In the genomic region with DNA sequence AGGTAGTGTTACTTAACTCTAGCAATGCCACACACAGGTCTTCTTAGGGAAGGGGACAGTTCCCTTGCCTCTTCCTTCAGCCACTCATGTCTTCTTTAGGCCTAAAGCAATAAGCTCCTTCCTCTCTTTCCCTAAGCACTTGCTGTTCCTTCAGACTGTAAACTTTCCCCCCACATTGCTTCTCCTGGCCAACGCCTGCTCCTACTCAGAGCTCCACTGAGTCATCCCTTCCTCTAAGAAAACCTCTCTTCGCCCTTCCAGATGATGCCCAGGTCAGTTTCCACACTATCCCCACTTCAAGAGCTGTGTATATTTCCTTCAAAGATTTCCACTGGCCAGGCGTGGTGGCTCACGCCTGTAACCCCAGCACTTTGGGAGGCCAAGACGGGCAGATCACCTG, we compare ENCODE assay signal across 27 cellular contexts. TPM values are rescaled to one million over a fixed set of nuclear protein-coding genes. Genes with fewer than 3 reads are reported as not detected.
DNase-seq lines count a peak whose midpoint lies in the region; ATAC-seq and TF ChIP-seq lines count a peak whose summit lies in the region.
"Had no signal": no experiment of that assay in that cellular context is flagged by ENCODE, and none has a peak within 500 bp of the region (broad histone marks: within the 10 kb centered on the region; RNA-seq: fewer than 3 reads in every experiment).

No MANE protein-coding gene starts in this region.

- no peak overlapping the region for H3K27ac ChIP-seq in IMR-90 (ENCODE audit: insufficient read depth, low read length)
- H3K27ac ChIP-seq in cingulate gyrus (ENCODE audit: low read depth, low read length) = peak overlapping the region; percentile 10
- H3K27ac ChIP-seq: gastrocnemius medialis, hepatocyte, sigmoid colon, SJSA1 had no signal

- DNase-seq in CD1c-positive myeloid dendritic cell (ENCODE audit: extremely low spot score) (peak; percentile 40), IMR-90 (peak; percentile 72), foreskin fibroblast (peak; percentile 70 to 85), NCI-H2081 (lab: John Stamatoyannopoulos, UW) (no peak), HK-2 (ENCODE audit: unreplicated experiment) (no peak), globus pallidus (ENCODE audit: low spot score) (no peak)
- DNase-seq: activated CD4-positive, alpha-beta memory T cell treated with anti-CD3 and anti-CD28 coated beads for 36 hours; activated CD8-positive, alpha-beta memory T cell treated with anti-CD3 and anti-CD28 coated beads, Interleukin-2, amount 50 U/mL, for 4 hours; C1 segment of cervical spinal cord; Caco-2; cerebellar nuclear complex; DMS79; effector CD4-positive, alpha-beta T cell; gastrocnemius medialis; GOT3; left cardiac atrium; MG63; NCI-H2029 treated with DMSO at 0.1 percent for 48 hours; NCI-H345; sigmoid colon; stimulated activated CD4-positive, alpha-beta T cell treated with anti-CD3 and anti-CD28 coated beads, Interleukin-4, amount 100 ng/mL, for 24 hours; substantia nigra had no signal

- no peak overlapping the region for H2BK20ac ChIP-seq in IMR-90 (ENCODE audit: low read depth, low read length)

- no peak overlapping the region for H4K5ac ChIP-seq in IMR-90 (ENCODE audit: low read depth, low read length)

- H3K9me3 ChIP-seq in IMR-90 (ENCODE audit: control insufficient read depth, insufficient read depth, low read length) = no peaks in the 10 kb centered on the region
- H3K9me3 ChIP-seq: Caco-2, gastrocnemius medialis, MG63, sigmoid colon, SJSA1 had no signal

- no peak overlapping the region for H3K18ac ChIP-seq in IMR-90 (ENCODE audit: low read depth, low read length)

- H3K4me1 ChIP-seq in IMR-90 (ENCODE audit: control insufficient read depth, insufficient read depth, low read length) = no peaks in the 10 kb centered on the region
- H3K4me1 ChIP-seq: Caco-2, SJSA1 had no signal

- no peak overlapping the region for H3K56ac ChIP-seq in IMR-90 (ENCODE audit: extremely low read depth, insufficient read depth, low read length)

- H3K79me1 ChIP-seq in IMR-90 (ENCODE audit: low read depth in 1 of 2, low read length in 2 of 2) = no peaks in the 10 kb centered on the region

- no peaks in the 10 kb centered on the region for H3K9me1 ChIP-seq in IMR-90 (ENCODE audit: insufficient read depth, low read length)

- no peaks in the 10 kb centered on the region for H4K20me1 ChIP-seq in IMR-90 (ENCODE audit: insufficient read depth, low read length)

- intact Hi-C loops in IMR-90 (cut with micrococcal nuclease) = no loop called here

- BruUV-seq in IMR-90 (replicated peaks; lab: Mats Ljungman, UMichigan) = no TSS peak

- no peak overlapping the region for H2BK5ac ChIP-seq in IMR-90 (ENCODE audit: low read depth, low read length, poor library complexity, severe bottlenecking)

- no peak overlapping the region for H2BK15ac ChIP-seq in IMR-90 (ENCODE audit: low read depth, low read length)

- H4K91ac ChIP-seq in IMR-90 (ENCODE audit: insufficient read depth, low read depth, low read length) = no peak overlapping the region

- in situ Hi-C loops in IMR-90 (cut with MboI; ENCODE audit: low sequenced_read_pairs) = no loop called here

- H3K9ac ChIP-seq in IMR-90 (ENCODE audit: low read depth, low read length) = no peak overlapping the region

- WGBS in IMR-90 (ENCODE audit: extremely low coverage in 2 of 2, insufficient read length in 1 of 2), 2 experiments = 66% methylated on average over 5 of the region's 5 CpGs; no CpG with 5 or more reads in 1 of the 2 experiments

- H3K27me3 ChIP-seq in IMR-90 (ENCODE audit: control insufficient read depth, insufficient read depth, low read length) = peaks cover 7% of the 10 kb centered on the region
- H3K27me3 ChIP-seq: gastrocnemius medialis, hepatocyte, MG63, sigmoid colon, SJSA1 had no signal

- POLR2A ChIA-PET in IMR-90 (lab: Charles Lee; ENCODE audit: unreplicated experiment) = no interaction called here

- no peak overlapping the region for H2AK5ac ChIP-seq in IMR-90 (ENCODE audit: low read depth, low read length)

- TF ChIP-seq CTCF in IMR-90 (conservative IDR thresholded peaks at IDR 0.05; ENCODE audit: low read depth, low read length) (no peak), foreskin fibroblast (IDR thresholded peaks at IDR 0.05; ENCODE audit: low read depth, low read length) (no peak)

- CTCF ChIA-PET in IMR-90 (lab: Yijun Ruan, JAX) = no interaction called here

- no peak overlapping the region for H3K4me3 ChIP-seq in IMR-90 (ENCODE audit: insufficient read depth, low read depth, low read length)
- H3K4me3 ChIP-seq in foreskin fibroblast (ENCODE audit: low read depth in 1 of 2, low read length in 2 of 2) = no peak overlapping the region
- H3K4me3 ChIP-seq: gastrocnemius medialis, hepatocyte, MG63, sigmoid colon, SJSA1 had no signal

- H3K36me3 ChIP-seq in IMR-90 (ENCODE audit: control insufficient read depth, insufficient read depth, low read length) = no peaks in the 10 kb centered on the region
- H3K36me3 ChIP-seq: gastrocnemius medialis, MG63, sigmoid colon, SJSA1 had no signal

- no peak for TF ChIP-seq POLR2A in IMR-90 (IDR thresholded peaks at IDR 0.05; ENCODE audit: low read depth, low read length)

- peak overlapping the region; percentile 1 for H2AFZ ChIP-seq in IMR-90 (replicated peaks; ENCODE audit: low read length, poor library complexity)
- H2AFZ ChIP-seq: hepatocyte had no signal

- H3K4ac ChIP-seq in IMR-90 (ENCODE audit: low read depth, low read length) = no peak overlapping the region

- H2AK9ac ChIP-seq in IMR-90 (replicated peaks; ENCODE audit: low read depth, low read length, poor library complexity) = peak overlapping the region; percentile 70

- no peak overlapping the region for H2BK120ac ChIP-seq in IMR-90 (ENCODE audit: low read depth, low read length)

- H3K23ac ChIP-seq in IMR-90 (ENCODE audit: low read depth, low read length) = no peak overlapping the region; the same call in 1 of the 2 replicates

- no peak overlapping the region for H4K8ac ChIP-seq in IMR-90 (ENCODE audit: low read depth in 2 of 2, low read length in 2 of 2)

- peak; percentile 66 for ATAC-seq in IMR-90 (ENCODE audit: low read depth)
- no peak for ATAC-seq in HG03139 (IDR thresholded peaks at IDR 0.05; ENCODE audit: unreplicated experiment)
- ATAC-seq: gastrocnemius medialis; left cardiac atrium; stimulated activated memory B cell treated with anti-CD40 and anti-IgM and Interleukin-4, amounts not matched to agents 10 μg/mL and 1 μg/mL and 100 μg/mL, for 72 hours had no signal

- H3K14ac ChIP-seq in IMR-90 (replicated peaks; ENCODE audit: low read depth, low read length) = no peak overlapping the region

- H3K4me2 ChIP-seq in IMR-90 (ENCODE audit: low read depth, low read length) = no peak overlapping the region
- H3K4me2 ChIP-seq: hepatocyte had no signal

- dilution Hi-C loops in IMR-90 (cut with HindIII; ENCODE audit: low sequenced_read_pairs, unreplicated experiment) = no loop called here

- TF ChIP-seq RAD21 in IMR-90 (IDR thresholded peaks at IDR 0.05; ENCODE audit: low read length) = no peak

TF ChIP-seq in IMR-90, 13 proteins besides CTCF, POLR2A, EP300 and RAD21:
- TF ChIP-seq RCOR1 (IDR thresholded peaks at IDR 0.05; ENCODE audit: insufficient replicate concordance, low read length) (no peak), CHD1 (IDR thresholded peaks at IDR 0.05; ENCODE audit: low read depth, low read length) (no peak), NFE2L2 (IDR thresholded peaks at IDR 0.05; ENCODE audit: low read depth, low read length) (no peak), FOS (IDR thresholded peaks at IDR 0.05; ENCODE audit: low read depth, low read length) (no peak), SMC3 (IDR thresholded peaks at IDR 0.05; ENCODE audit: low read depth, low read length) (no peak), RFX5 (IDR thresholded peaks at IDR 0.05; ENCODE audit: low read depth, low read length) (no peak), BHLHE40 (IDR thresholded peaks at IDR 0.05; ENCODE audit: low read depth, low read length) (no peak), MAZ (IDR thresholded peaks at IDR 0.05; ENCODE audit: borderline replicate concordance, low read depth, low read length) (no peak), MXI1 (IDR thresholded peaks at IDR 0.05; ENCODE audit: borderline replicate concordance, low read depth, low read length) (no peak), CEBPB (IDR thresholded peaks at IDR 0.05; ENCODE audit: low read depth, low read length) (no peak), MAFK (IDR thresholded peaks at IDR 0.05; ENCODE audit: low read depth, low read length) (no peak)
- TF ChIP-seq, protein P1, sequence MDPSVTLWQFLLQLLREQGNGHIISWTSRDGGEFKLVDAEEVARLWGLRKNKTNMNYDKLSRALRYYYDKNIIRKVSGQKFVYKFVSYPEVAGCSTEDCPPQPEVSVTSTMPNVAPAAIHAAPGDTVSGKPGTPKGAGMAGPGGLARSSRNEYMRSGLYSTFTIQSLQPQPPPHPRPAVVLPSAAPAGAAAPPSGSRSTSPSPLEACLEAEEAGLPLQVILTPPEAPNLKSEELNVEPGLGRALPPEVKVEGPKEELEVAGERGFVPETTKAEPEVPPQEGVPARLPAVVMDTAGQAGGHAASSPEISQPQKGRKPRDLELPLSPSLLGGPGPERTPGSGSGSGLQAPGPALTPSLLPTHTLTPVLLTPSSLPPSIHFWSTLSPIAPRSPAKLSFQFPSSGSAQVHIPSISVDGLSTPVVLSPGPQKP (IDR thresholded peaks at IDR 0.05; ENCODE audit: borderline replicate concordance, low read depth, low read length) = no peak
- TF ChIP-seq, protein P2, sequence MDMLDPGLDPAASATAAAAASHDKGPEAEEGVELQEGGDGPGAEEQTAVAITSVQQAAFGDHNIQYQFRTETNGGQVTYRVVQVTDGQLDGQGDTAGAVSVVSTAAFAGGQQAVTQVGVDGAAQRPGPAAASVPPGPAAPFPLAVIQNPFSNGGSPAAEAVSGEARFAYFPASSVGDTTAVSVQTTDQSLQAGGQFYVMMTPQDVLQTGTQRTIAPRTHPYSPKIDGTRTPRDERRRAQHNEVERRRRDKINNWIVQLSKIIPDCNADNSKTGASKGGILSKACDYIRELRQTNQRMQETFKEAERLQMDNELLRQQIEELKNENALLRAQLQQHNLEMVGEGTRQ (IDR thresholded peaks at IDR 0.05; ENCODE audit: low read depth, low read length) = no peak

RNA-seq across cellular contexts. Expression of a gene that starts 12.5 kb away (rescaled TPM):
- total RNA-seq in IMR-90 (2012; rRNA removed) = 0.28 and 0.36 TPM in 2 replicates
- polyA plus RNA-seq in IMR-90 (2012; rRNA removed) = 0.80 and 0.82 TPM in 2 replicates
- 0.77 and 0.79 TPM in 2 replicates for polyA plus RNA-seq in IMR-90 (2012; cell fraction: cytosol; rRNA removed)
- polyA plus RNA-seq in IMR-90 (2012; cell fraction: nucleus; rRNA removed; ENCODE audit: low replicate concordance) = 0.49 and 0.57 TPM in 2 replicates

RNA-seq across cellular contexts. Expression of a gene that starts 17.8 kb away (rescaled TPM):
- total RNA-seq in IMR-90 (2012; rRNA removed) = 7.2 and 7.5 TPM in 2 replicates
- 21.2 and 22.7 TPM in 2 replicates for polyA plus RNA-seq in IMR-90 (2012; rRNA removed)
- polyA plus RNA-seq in IMR-90 (2012; cell fraction: cytosol; rRNA removed) = 6.7 and 12.1 TPM in 2 replicates
- polyA plus RNA-seq in IMR-90 (2012; cell fraction: nucleus; rRNA removed; ENCODE audit: low replicate concordance) = 94.6 and 103 TPM in 2 replicates

RNA-seq across cellular contexts. Expression of a gene that starts 42.9 kb away (rescaled TPM):
- total RNA-seq in IMR-90 (2012; rRNA removed) = 1.3 and 1.4 TPM in 2 replicates
- 14.1 and 20.3 TPM in 2 replicates for polyA plus RNA-seq in IMR-90 (2012; rRNA removed)
- polyA plus RNA-seq in IMR-90 (2012; cell fraction: cytosol; rRNA removed) = 5.4 and 10.6 TPM in 2 replicates
- 2.6 and 4.6 TPM in 2 replicates for polyA plus RNA-seq in IMR-90 (2012; cell fraction: nucleus; rRNA removed; ENCODE audit: low replicate concordance)

Comparison
In these comparisons a context has a peak if more than half of its experiments do, and no peak if none do; other contexts are left out.
1. DNase-seq: peak in CD1c-positive myeloid dendritic cell (single experiment), IMR-90 (single experiment) and foreskin fibroblast (2 of 2); none in NCI-H2081 (0 of 2), HK-2 (single experiment) and globus pallidus (single experiment).